9 cellular contexts compared by ENCODE assay signal in genomic region chr15:65303687-65304392, GRCh38. TPM values are rescaled to one million over a fixed set of nuclear protein-coding genes. Genes with fewer than 3 reads are reported as not detected.
DNase-seq lines count a peak whose midpoint lies in the region; ATAC-seq, FAIRE-seq and TF ChIP-seq lines count a peak whose summit lies in the region.
"Had no signal": no experiment of that assay in that cellular context is flagged by ENCODE, and none has a peak within 500 bp of the region (broad histone marks: within the 10 kb centered on the region; RNA-seq: fewer than 3 reads in every experiment).

No MANE protein-coding gene starts in this region.

- H2BK5ac ChIP-seq in H1 (ENCODE audit: low read depth, low read length): peak overlapping the region; percentile 73

- H2BK15ac ChIP-seq in H1 (ENCODE audit: low read length): no peak overlapping the region; the same call in 1 of the 2 replicates

- peak overlapping the region; percentile 72 to 78 for H3K4me2 ChIP-seq in H1 (ENCODE audit: insufficient read depth in 1 of 2, low read depth in 2 of 2, low read length in 2 of 2)

- no peak overlapping the region for H3K23ac ChIP-seq in H1 (ENCODE audit: insufficient read length)

- no peaks in the 10 kb centered on the region for H4K20me1 ChIP-seq in H1 (replicated peaks in 1 of 2; ENCODE audit: control insufficient read depth in 1 of 2, insufficient read depth in 2 of 2, low read length in 2 of 2)

- H3K9me3 ChIP-seq in H1 (ENCODE audit: insufficient read depth in 2 of 2, low read depth in 1 of 2, low read length in 1 of 2): peaks cover 0 to 2% of the 10 kb centered on the region in 2 experiments; a peak in 1 of 4 replicates

- H4K8ac ChIP-seq in H1 (ENCODE audit: extremely low read depth, insufficient read depth, low read length): peak overlapping the region; percentile 83; the same call in 1 of the 2 replicates

- peak in 1 of 2 experiments; percentile 32; a peak in 1 of 4 replicates for TF ChIP-seq RAD21 in H1 (IDR thresholded peaks at IDR 0.05 in 1 of 2, conservative IDR thresholded peaks at IDR 0.05 in 1 of 2; ENCODE audit: low read depth in 2 of 2, low read length in 2 of 2)

- no peak overlapping the region for H2BK20ac ChIP-seq in H1 (ENCODE audit: low read length)

- DNase-seq in COLO668 (lab: John Stamatoyannopoulos, UW; ENCODE audit: unreplicated experiment): peak; percentile 54
- DNase-seq in H7: peak; percentile 50
- peak; percentile 33 to 59 for DNase-seq in NCI-H2081 (lab: John Stamatoyannopoulos, UW)
- no peak for DNase-seq in activated CD4-positive, alpha-beta T cell treated with anti-CD3 and anti-CD28 coated beads, Interleukin-2, amount 10 ng/mL, durations not matched to agents 7 days and 5 days
- DNase-seq in H1 (ENCODE audit: low read depth in 1 of 2, low spot score in 2 of 2): no peak
- peak; percentile 76 for DNase-seq in midbrain (lab: John Stamatoyannopoulos, UW)
- DNase-seq in stimulated activated naive CD8-positive, alpha-beta T cell treated with anti-CD3 and anti-CD28 coated beads, Interleukin-15, Interleukin-2, amounts not matched to agents 100 U/mL and 50 U/mL, for 24 hours: peak; percentile 73
- DNase-seq in GM12892 (ENCODE audit: insufficient read length): no peak

- FAIRE-seq in H1 (lab: Jason Lieb, UNC) (no peak), GM12892 (lab: Jason Lieb, UNC) (no peak)

- H2BK120ac ChIP-seq in H1 (replicated peaks; ENCODE audit: low read depth, low read length): peak overlapping the region; percentile 86

- TF ChIP-seq CTCF in H1 (IDR thresholded peaks at IDR 0.05; ENCODE audit: control extremely low read depth in 1 of 3, insufficient read depth in 1 of 3, low read depth in 1 of 3, low read length in 3 of 3): no peak

- peaks cover 46% of the 10 kb centered on the region for H3K4me1 Mint-ChIP-seq in activated CD4-positive, alpha-beta T cell treated with anti-CD3 and anti-CD28 coated beads, Interleukin-2, amount 10 ng/mL, durations not matched to agents 7 days and 5 days

- H2AK5ac ChIP-seq in H1 (ENCODE audit: low read depth, low read length): no peak overlapping the region

- H3K4ac ChIP-seq in H1 (replicated peaks; ENCODE audit: insufficient read length, low read depth, low read length): peak overlapping the region; percentile 57

- 14% methylated on average over 25 of the region's 25 CpGs; no CpG with 5 or more reads in 1 of the 2 experiments for WGBS in H1 (ENCODE audit: extremely low coverage in 1 of 2, insufficient coverage in 1 of 2, insufficient read length in 1 of 2, insufficient replicate concordance in 2 of 2, low coverage in 1 of 2, low lambda C conversion rate in 2 of 2, missing lambda C conversion rate in 1 of 2), 2 experiments

- POLR2A ChIA-PET in activated CD4-positive, alpha-beta T cell treated with anti-CD3 and anti-CD28 coated beads, Interleukin-2, amount 10 ng/mL, durations not matched to agents 7 days and 5 days (lab: Charles Lee): interaction anchor here (1.0 to 1.8 kb wide), 4 partner anchors 17 to 410 kb away, joined by 4 to 23 read pairs (median 10); partner anchors contain the start of genes CLPX and PARP16
- POLR2A ChIA-PET in H1 (lab: Charles Lee; ENCODE audit: partially characterized antibody): interaction anchor here (0.9 to 8.3 kb wide), 22 partner anchors 8 to 566 kb away, joined by 3 to 138 read pairs (median 8); partner anchors contain the start of genes CLPX, IGDCC3, IGDCC4 and PARP16

- no peak overlapping the region for H3K14ac ChIP-seq in H1 (ENCODE audit: insufficient read length)

- peak overlapping the region; percentile 53 for H2BK12ac ChIP-seq in H1 (ENCODE audit: low read depth, low read length)

- H3K4me1 ChIP-seq in H1 (replicated peaks in 1 of 4; ENCODE audit: control insufficient read depth in 3 of 4, insufficient read depth in 4 of 4, low read length in 3 of 4): peaks cover 0 to 4% (median 1%) of the 10 kb centered on the region in 4 experiments; a peak in 1 of 7 replicates

- peak overlapping the region; percentile 13 for H3K56ac ChIP-seq in H1 (replicated peaks; ENCODE audit: insufficient read length, low read depth, low read length)

- H3K36me3 Mint-ChIP-seq in activated CD4-positive, alpha-beta T cell treated with anti-CD3 and anti-CD28 coated beads, Interleukin-2, amount 10 ng/mL, durations not matched to agents 7 days and 5 days (ENCODE audit: low read depth): peaks cover 2% of the 10 kb centered on the region

- no peaks in the 10 kb centered on the region for H3K27me3 ChIP-seq in H7 (ENCODE audit: control insufficient read depth, insufficient read depth, low read length)
- H3K27me3 ChIP-seq in H1 (replicated peaks in 1 of 4; ENCODE audit: control insufficient read depth in 3 of 4, extremely low read depth in 1 of 4, insufficient read depth in 3 of 4, low read length in 3 of 4): no peaks in the 10 kb centered on the region

- H3K27me3 Mint-ChIP-seq in activated CD4-positive, alpha-beta T cell treated with anti-CD3 and anti-CD28 coated beads, Interleukin-2, amount 10 ng/mL, durations not matched to agents 7 days and 5 days: no peaks in the 10 kb centered on the region

- no peaks in the 10 kb centered on the region for H3K79me2 ChIP-seq in H1 (ENCODE audit: control insufficient read depth in 1 of 2, insufficient read depth in 2 of 2, low read length in 2 of 2)

- peak overlapping the region; percentile 82 for H2AFZ ChIP-seq in H1 (ENCODE audit: low read length)

- CTCF ChIA-PET in activated CD4-positive, alpha-beta T cell treated with anti-CD3 and anti-CD28 coated beads, Interleukin-2, amount 10 ng/mL, durations not matched to agents 7 days and 5 days (lab: Charles Lee): interaction anchor here (0.6 to 2.6 kb wide), 4 partner anchors 17 to 1608 kb away, joined by 3 to 12 read pairs (median 5); partner anchors contain the start of gene PARP16
- CTCF ChIA-PET in H1 (lab: Charles Lee; ENCODE audit: partially characterized antibody): interaction anchor here (1.0 to 1.5 kb wide), 5 partner anchors 33 to 561 kb away, joined by 3 read pairs; partner anchors contain the start of gene CLPX

- H4K91ac ChIP-seq in H1 (replicated peaks; ENCODE audit: insufficient read length, low read length): peak overlapping the region; percentile 5

- peak overlapping the region; percentile 80; the same call in 1 of the 2 replicates for H3K27ac ChIP-seq in H1 (ENCODE audit: low read depth, low read length)

- TF ChIP-seq POLR2A in H1 (IDR thresholded peaks at IDR 0.05; ENCODE audit: control extremely low read depth in 1 of 2, low read depth in 2 of 2, low read length in 2 of 2): no peak
- no peak for TF ChIP-seq POLR2A in GM12892 (IDR thresholded peaks at IDR 0.05; ENCODE audit: low read depth, low read length)

- H3K4me3 ChIP-seq in H7 (ENCODE audit: insufficient read depth, low read depth, low read length) (peak overlapping the region; percentile 19), H1 (ENCODE audit: extremely low read depth in 1 of 4, insufficient read depth in 2 of 4, low read depth in 3 of 4, low read length in 4 of 4) (peak overlapping the region; percentile 25 to 59 (median 44); a peak in 6 of 8 replicates)

- H3K27ac Mint-ChIP-seq in activated CD4-positive, alpha-beta T cell treated with anti-CD3 and anti-CD28 coated beads, Interleukin-2, amount 10 ng/mL, durations not matched to agents 7 days and 5 days: peak overlapping the region; percentile 98

- no peaks in the 10 kb centered on the region for H3K9me3 Mint-ChIP-seq in activated CD4-positive, alpha-beta T cell treated with anti-CD3 and anti-CD28 coated beads, Interleukin-2, amount 10 ng/mL, durations not matched to agents 7 days and 5 days

- no peak for ATAC-seq in stimulated activated naive CD8-positive, alpha-beta T cell treated with anti-CD3 and anti-CD28 coated beads, Interleukin-15, Interleukin-2, amounts not matched to agents 100 U/mL and 50 U/mL, for 24 hours

- 0 out of 2 replicates have a peak, but pooled peaks cover 4% of the 10 kb centered on the region for H3K23me2 ChIP-seq in H1 (ENCODE audit: low read depth, low read length)

- H4K5ac ChIP-seq in H1 (ENCODE audit: insufficient read length, low read depth, low read length): peak overlapping the region; percentile 35

- H3K4me3 Mint-ChIP-seq in activated CD4-positive, alpha-beta T cell treated with anti-CD3 and anti-CD28 coated beads, Interleukin-2, amount 10 ng/mL, durations not matched to agents 7 days and 5 days: peak overlapping the region; percentile 93

- H3K36me3 ChIP-seq in H7 (replicated peaks; ENCODE audit: control insufficient read depth, insufficient read depth, low read length): no peaks in the 10 kb centered on the region
- no peaks in the 10 kb centered on the region for H3K36me3 ChIP-seq in H1 (ENCODE audit: control insufficient read depth in 2 of 4, insufficient read depth in 4 of 4, low read length in 3 of 4)

- H3K18ac ChIP-seq in H1 (ENCODE audit: extremely low read depth, low read length): peak overlapping the region; percentile 17

- no peak for TF ChIP-seq EP300 in H1 (IDR thresholded peaks at IDR 0.05; ENCODE audit: borderline replicate concordance in 1 of 2, low read depth in 2 of 2, low read length in 2 of 2)

- H3K9ac ChIP-seq in H1 (replicated peaks in 1 of 4; ENCODE audit: extremely low read depth in 1 of 4, low read depth in 3 of 4, low read length in 3 of 4): peak overlapping the region; percentile 44 to 85 (median 68)

- no peaks in the 10 kb centered on the region for H3K79me1 ChIP-seq in H1 (ENCODE audit: low read depth, low read length)

RNA-seq across cellular contexts. Expression of gene RNU5B-1, which starts 0.6 kb away (rescaled TPM):
- not detected in 2 replicates for total RNA-seq in H7 (2014; rRNA removed; shearing (Covaris generic))
- 10 to 100 TPM; 14.4 to 36.1 TPM for total RNA-seq in activated CD4-positive, alpha-beta T cell treated with anti-CD3 and anti-CD28 coated beads, Interleukin-2, amount 10 ng/mL, durations not matched to agents 7 days and 5 days
- not detected in 2 replicates for total RNA-seq in H1 (2021; fragmentation: NEBNext Ultra II Directional; extraction: Animal tissue kit (Norgen Biotek cat#: 25700))
- not detected in 2 replicates for polyA plus RNA-seq in H1 (2011; rRNA removed)
- polyA plus RNA-seq in H1 (2011; cell fraction: cytosol; rRNA removed): not detected
- not detected for polyA plus RNA-seq in H1 (2011; cell fraction: nucleus; rRNA removed)
- not detected in 4 replicates for polyA plus RNA-seq in H1 (2012, experiment 1 of 2)
- polyA plus RNA-seq in H1 (2012, experiment 2 of 2): not detected
- polyA plus RNA-seq in H1 (2013, experiment 1 of 2): not detected
- polyA plus RNA-seq in H1 (2013, experiment 2 of 2): not detected
- under 0.01 TPM in 2 replicates for polyA minus RNA-seq in H1 (2011; rRNA and poly(A)+ RNA removed)
- 649 TPM for polyA minus RNA-seq in H1 (2011; cell fraction: cytosol; rRNA and poly(A)+ RNA removed)
- under 0.01 TPM for polyA minus RNA-seq in H1 (2011; cell fraction: nucleus; rRNA and poly(A)+ RNA removed)
- polyA plus RNA-seq in GM12892 (2012; ENCODE audit: missing spikeins): not detected
- total RNA-seq: T-helper 1 cell treated with Interleukin-12 subunit alpha and Interleukin-12 subunit beta and Interleukin-4 antibody, amounts not matched to agents 30 ng/mL and 1 ng/mL, for 36 hours had no signal

RNA-seq across cellular contexts. Expression of gene RNU5A-1, which starts 8.0 kb away (rescaled TPM):
- total RNA-seq in H7 (2014; rRNA removed; shearing (Covaris generic)): not detected in 2 replicates
- not detected for total RNA-seq in activated CD4-positive, alpha-beta T cell treated with anti-CD3 and anti-CD28 coated beads, Interleukin-2, amount 10 ng/mL, durations not matched to agents 7 days and 5 days
- not detected in 2 replicates for total RNA-seq in H1 (2021; fragmentation: NEBNext Ultra II Directional; extraction: Animal tissue kit (Norgen Biotek cat#: 25700))
- not detected in 2 replicates for polyA plus RNA-seq in H1 (2011; rRNA removed)
- not detected for polyA plus RNA-seq in H1 (2011; cell fraction: cytosol; rRNA removed)
- not detected for polyA plus RNA-seq in H1 (2011; cell fraction: nucleus; rRNA removed)
- polyA plus RNA-seq in H1 (2012, experiment 1 of 2): not detected in 4 replicates
- not detected for polyA plus RNA-seq in H1 (2012, experiment 2 of 2)
- polyA plus RNA-seq in H1 (2013, experiment 1 of 2): not detected
- not detected for polyA plus RNA-seq in H1 (2013, experiment 2 of 2)
- under 0.01 TPM in 2 replicates for polyA minus RNA-seq in H1 (2011; rRNA and poly(A)+ RNA removed)
- polyA minus RNA-seq in H1 (2011; cell fraction: cytosol; rRNA and poly(A)+ RNA removed): not detected
- polyA minus RNA-seq in H1 (2011; cell fraction: nucleus; rRNA and poly(A)+ RNA removed): under 0.01 TPM
- not detected for polyA plus RNA-seq in GM12892 (2012; ENCODE audit: missing spikeins)
- total RNA-seq: T-helper 1 cell treated with Interleukin-12 subunit alpha and Interleukin-12 subunit beta and Interleukin-4 antibody, amounts not matched to agents 30 ng/mL and 1 ng/mL, for 36 hours had no signal

RNA-seq across cellular contexts. Expression of gene PARP16, which starts 17.2 kb away (rescaled TPM):
- total RNA-seq in H7 (2014; rRNA removed; shearing (Covaris generic)): 5.9 and 11.3 TPM in 2 replicates
- total RNA-seq in activated CD4-positive, alpha-beta T cell treated with anti-CD3 and anti-CD28 coated beads, Interleukin-2, amount 10 ng/mL, durations not matched to agents 7 days and 5 days: 10 to 100 TPM; 19.0 to 21.7 TPM
- total RNA-seq in H1 (2021; fragmentation: NEBNext Ultra II Directional; extraction: Animal tissue kit (Norgen Biotek cat#: 25700)): 3.7 and 5.0 TPM in 2 replicates
- 3.7 and 3.8 TPM in 2 replicates for polyA plus RNA-seq in H1 (2011; rRNA removed)
- 4.1 TPM for polyA plus RNA-seq in H1 (2011; cell fraction: cytosol; rRNA removed)
- 3.2 TPM for polyA plus RNA-seq in H1 (2011; cell fraction: nucleus; rRNA removed)
- polyA plus RNA-seq in H1 (2012, experiment 1 of 2): 4.0 to 4.4 TPM (median 4.1 TPM) in 4 replicates
- polyA plus RNA-seq in H1 (2012, experiment 2 of 2): 4.1 TPM
- 3.3 TPM for polyA plus RNA-seq in H1 (2013, experiment 1 of 2)
- polyA plus RNA-seq in H1 (2013, experiment 2 of 2): 3.8 TPM
- polyA minus RNA-seq in H1 (2011; rRNA and poly(A)+ RNA removed): 4.2 and 4.4 TPM in 2 replicates
- 4.0 TPM for polyA minus RNA-seq in H1 (2011; cell fraction: cytosol; rRNA and poly(A)+ RNA removed)
- polyA minus RNA-seq in H1 (2011; cell fraction: nucleus; rRNA and poly(A)+ RNA removed): 7.2 TPM
- polyA plus RNA-seq in GM12892 (2012; ENCODE audit: missing spikeins): 15.1 TPM

Comparison
In these comparisons a context has a peak if more than half of its experiments do, and no peak if none do; other contexts are left out.
1. DNase-seq: peak in COLO668 (single experiment), H7 (single experiment), NCI-H2081 (2 of 2), midbrain (single experiment) and stimulated activated naive CD8-positive, alpha-beta T cell treated with anti-CD3 and anti-CD28 coated beads, Interleukin-15, Interleukin-2, amounts not matched to agents 100 U/mL and 50 U/mL, for 24 hours (single experiment); none in activated CD4-positive, alpha-beta T cell treated with anti-CD3 and anti-CD28 coated beads, Interleukin-2, amount 10 ng/mL, durations not matched to agents 7 days and 5 days (single experiment), H1 (0 of 2) and GM12892 (single experiment).